ENCODE assay signal across 22 cellular contexts in the genomic region with DNA sequence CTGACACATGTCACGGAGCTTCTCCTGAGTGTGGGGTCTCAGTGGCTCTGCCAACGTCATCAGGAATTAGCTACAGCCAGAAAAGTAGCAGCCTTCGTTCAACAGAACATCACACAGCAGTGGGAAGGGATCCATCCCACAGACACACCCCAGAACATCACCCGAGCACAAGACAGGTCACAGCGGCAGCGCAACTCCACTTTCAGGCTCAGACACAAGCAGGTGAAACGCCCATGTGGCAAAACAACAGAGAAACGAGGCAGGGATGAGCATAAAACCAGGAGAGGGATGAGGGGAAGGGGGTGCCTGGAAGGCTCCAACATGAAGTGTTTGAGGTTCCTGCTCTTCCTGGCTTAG. TPM values are rescaled to one million over a fixed set of nuclear protein-coding genes. Genes with fewer than 3 reads are reported as not detected.
DNase-seq lines count a peak whose midpoint lies in the region; ATAC-seq and TF ChIP-seq lines count a peak whose summit lies in the region.
"Had no signal": no experiment of that assay in that cellular context is flagged by ENCODE, and none has a peak within 500 bp of the region (broad histone marks: within the 10 kb centered on the region; RNA-seq: fewer than 3 reads in every experiment).

No MANE protein-coding gene starts in this region.

- 88% methylated on average over 8 of the region's 8 CpGs; no CpG with 5 or more reads in 1 of the 2 experiments for WGBS in endodermal cell (ENCODE audit: insufficient coverage in 1 of 2, insufficient read length in 1 of 2), 2 experiments
- WGBS in psoas muscle, 3 donors: 46 to 70% (median 52%) methylated on average over 8 of the region's 8 CpGs

- TF ChIP-seq CTCF in endodermal cell (conservative IDR thresholded peaks at IDR 0.05): no peak
- TF ChIP-seq CTCF in psoas muscle (IDR thresholded peaks at IDR 0.05): no peak

- peaks cover 2% of the 10 kb centered on the region for H3K4me1 Mint-ChIP-seq in endodermal cell
- H3K4me1 Mint-ChIP-seq in stimulated activated effector memory CD8-positive, alpha-beta T cell treated with anti-CD3 and anti-CD28 coated beads, Interleukin-12 subunit alpha, Interleukin-12 subunit beta, amount 100 ng/mL, for 72 hours: no peaks in the 10 kb centered on the region

- H3K9ac ChIP-seq in endodermal cell (ENCODE audit: extremely low read depth, low read length, poor library complexity, severe bottlenecking): no peak overlapping the region

- no peak overlapping the region for H3K4me3 Mint-ChIP-seq in endodermal cell
- no peak overlapping the region for H3K4me3 Mint-ChIP-seq in stimulated activated effector memory CD8-positive, alpha-beta T cell treated with anti-CD3 and anti-CD28 coated beads, Interleukin-12 subunit alpha, Interleukin-12 subunit beta, amount 100 ng/mL, for 72 hours
- H3K4me3 Mint-ChIP-seq: activated CD4-positive, alpha-beta memory T cell treated with anti-CD3 and anti-CD28 coated beads for 36 hours; type B pancreatic cell; WTC11 had no signal

- H3K9me3 Mint-ChIP-seq in endodermal cell: no peaks in the 10 kb centered on the region
- no peaks in the 10 kb centered on the region for H3K9me3 Mint-ChIP-seq in stimulated activated effector memory CD8-positive, alpha-beta T cell treated with anti-CD3 and anti-CD28 coated beads, Interleukin-12 subunit alpha, Interleukin-12 subunit beta, amount 100 ng/mL, for 72 hours
- H3K9me3 Mint-ChIP-seq: activated CD4-positive, alpha-beta memory T cell treated with anti-CD3 and anti-CD28 coated beads for 36 hours; type B pancreatic cell; WTC11 had no signal

- H3K27me3 Mint-ChIP-seq in endodermal cell (ENCODE audit: insufficient read depth): no peaks in the 10 kb centered on the region
- H3K27me3 Mint-ChIP-seq: activated CD4-positive, alpha-beta memory T cell treated with anti-CD3 and anti-CD28 coated beads for 36 hours; type B pancreatic cell had no signal

- H3K4me1 ChIP-seq in endodermal cell (ENCODE audit: control insufficient read depth, insufficient read depth, low read length): no peaks in the 10 kb centered on the region
- peaks cover 70% of the 10 kb centered on the region for H3K4me1 ChIP-seq in psoas muscle
- H3K4me1 ChIP-seq: colonic mucosa had no signal

- no peak for ATAC-seq in psoas muscle
- no peak for ATAC-seq in stimulated activated effector memory CD8-positive, alpha-beta T cell treated with anti-CD3 and anti-CD28 coated beads, Interleukin-12 subunit alpha, Interleukin-12 subunit beta, amount 100 ng/mL, for 72 hours
- ATAC-seq: WTC11 had no signal

- H3K4me3 ChIP-seq in H7 (ENCODE audit: insufficient read depth, low read depth, low read length): no peak overlapping the region
- H3K4me3 ChIP-seq in endodermal cell (ENCODE audit: low read length): no peak overlapping the region
- no peak overlapping the region for H3K4me3 ChIP-seq in psoas muscle
- H3K4me3 ChIP-seq: colonic mucosa had no signal

- H3K27me3 ChIP-seq in H7 (ENCODE audit: control insufficient read depth, insufficient read depth, low read length): peaks cover 2% of the 10 kb centered on the region; the same call in 1 of the 2 replicates
- no peaks in the 10 kb centered on the region for H3K27me3 ChIP-seq in endodermal cell (ENCODE audit: control insufficient read depth, insufficient read depth, low read length, poor library complexity, severe bottlenecking)
- no peaks in the 10 kb centered on the region for H3K27me3 ChIP-seq in psoas muscle (ENCODE audit: insufficient read depth in 3 of 3, low read length in 2 of 3)
- H3K27me3 ChIP-seq: brain microvascular endothelial cell, colonic mucosa had no signal

- no peaks in the 10 kb centered on the region for H3K36me3 Mint-ChIP-seq in endodermal cell (ENCODE audit: low read depth)
- H3K36me3 Mint-ChIP-seq in stimulated activated effector memory CD8-positive, alpha-beta T cell treated with anti-CD3 and anti-CD28 coated beads, Interleukin-12 subunit alpha, Interleukin-12 subunit beta, amount 100 ng/mL, for 72 hours: no peaks in the 10 kb centered on the region
- H3K36me3 Mint-ChIP-seq: activated CD4-positive, alpha-beta memory T cell treated with anti-CD3 and anti-CD28 coated beads for 36 hours; type B pancreatic cell; WTC11 had no signal

- no peaks in the 10 kb centered on the region for H3K36me3 ChIP-seq in H7 (replicated peaks; ENCODE audit: control insufficient read depth, insufficient read depth, low read length)
- no peaks in the 10 kb centered on the region for H3K36me3 ChIP-seq in endodermal cell (ENCODE audit: control insufficient read depth, insufficient read depth, low read length)
- H3K36me3 ChIP-seq in psoas muscle (ENCODE audit: insufficient read depth in 1 of 2, low read depth in 1 of 2): no peaks in the 10 kb centered on the region
- H3K36me3 ChIP-seq: brain microvascular endothelial cell, colonic mucosa had no signal

- H3K9me3 ChIP-seq in endodermal cell (ENCODE audit: control insufficient read depth, low read length): no peaks in the 10 kb centered on the region
- H3K9me3 ChIP-seq in psoas muscle: no peaks in the 10 kb centered on the region
- H3K9me3 ChIP-seq: colonic mucosa had no signal

- H3K27ac Mint-ChIP-seq in endodermal cell: no peak overlapping the region
- no peak overlapping the region for H3K27ac Mint-ChIP-seq in stimulated activated effector memory CD8-positive, alpha-beta T cell treated with anti-CD3 and anti-CD28 coated beads, Interleukin-12 subunit alpha, Interleukin-12 subunit beta, amount 100 ng/mL, for 72 hours
- H3K27ac Mint-ChIP-seq: activated CD4-positive, alpha-beta memory T cell treated with anti-CD3 and anti-CD28 coated beads for 36 hours; WTC11 had no signal

- H3K27ac ChIP-seq in endodermal cell (ENCODE audit: low read depth, low read length) (no peak overlapping the region), psoas muscle (peak overlapping the region; percentile 95)
- H3K27ac ChIP-seq: brain microvascular endothelial cell, colonic mucosa had no signal

- peak; percentile 10 for DNase-seq in D341Med (ENCODE audit: low spot score)
- peak; percentile 27 for DNase-seq in H7
- peak; percentile 36 for DNase-seq in endodermal cell
- peak in 1 of 2 donors; percentile 45 for DNase-seq in psoas muscle
- DNase-seq in activated effector memory CD4-positive, alpha-beta T cell treated with anti-CD3 and anti-CD28 coated beads, Interleukin-2, amount 50 U/mL, for 16 hours: no peak
- no peak for DNase-seq in mesenteric fat pad (ENCODE audit: low spot score)
- DNase-seq in stimulated activated effector memory CD8-positive, alpha-beta T cell treated with anti-CD3 and anti-CD28 coated beads, Interleukin-12 subunit alpha, Interleukin-12 subunit beta, amount 100 ng/mL, for 72 hours (ENCODE audit: low spot score in 2 of 2): no peak
- no peak for DNase-seq in T-helper 1 cell
- DNase-seq: brain microvascular endothelial cell, colonic mucosa, IMR-90, NCI-H1092 treated with DMSO at 0.1 percent for 48 hours, NCI-H1930, NCI-H2227 treated with DMSO at 0.1 percent for 48 hours, NCI-H69, nucleus accumbens, retina, T1000 had no signal

- intact Hi-C loops in psoas muscle (cut with DNase I): loop anchor here in 1 of 2 donors (5.0 kb wide), 1 partner anchor 42 kb away; no protein-coding TSS in a partner anchor

RNA-seq across cellular contexts. Expression of gene CAMK2B, which starts 44.8 kb away (rescaled TPM):
- 0.31 TPM in 1 of 2 replicates, not detected in the other for total RNA-seq in H7 (2014; rRNA removed; shearing (Covaris generic))
- total RNA-seq in endodermal cell (under 1 TPM in 1 of 2 donors, not detected in 1; 0.26 TPM), psoas muscle (10 to 100 TPM; 50.0 to 81.4 (median 67.2) TPM), mesenteric fat pad (1.2 TPM)
- polyA plus RNA-seq in endodermal cell (2013, experiment 1 of 2): 0.32 TPM
- polyA plus RNA-seq in endodermal cell (2013, experiment 2 of 2): 1.6 TPM
- 10 to 100 TPM; 14.5 to 24.3 (median 19.9) TPM for polyA plus RNA-seq in psoas muscle
- total RNA-seq: kidney epithelial cell had no signal

Comparison
In these comparisons a context has a peak if more than half of its experiments do, and no peak if none do; other contexts are left out.
1. DNase-seq: peak in D341Med (single experiment), H7 (single experiment) and endodermal cell (single experiment); none in activated effector memory CD4-positive, alpha-beta T cell treated with anti-CD3 and anti-CD28 coated beads, Interleukin-2, amount 50 U/mL, for 16 hours (single experiment), mesenteric fat pad (single experiment), stimulated activated effector memory CD8-positive, alpha-beta T cell treated with anti-CD3 and anti-CD28 coated beads, Interleukin-12 subunit alpha, Interleukin-12 subunit beta, amount 100 ng/mL, for 72 hours (0 of 2) and T-helper 1 cell (0 of 5).
2. RNA of gene CAMK2B, which starts 44.8 kb away (total RNA-seq): 50.0 to 81.4 TPM in psoas muscle; 1.2 TPM in mesenteric fat pad (single experiment), 0.31 TPM in H7 and 0.26 TPM in endodermal cell; every median in the first group is over 10 times any median in the second.